Comparison of ENCODE assay signal across 1 cellular context in the genomic region with DNA sequence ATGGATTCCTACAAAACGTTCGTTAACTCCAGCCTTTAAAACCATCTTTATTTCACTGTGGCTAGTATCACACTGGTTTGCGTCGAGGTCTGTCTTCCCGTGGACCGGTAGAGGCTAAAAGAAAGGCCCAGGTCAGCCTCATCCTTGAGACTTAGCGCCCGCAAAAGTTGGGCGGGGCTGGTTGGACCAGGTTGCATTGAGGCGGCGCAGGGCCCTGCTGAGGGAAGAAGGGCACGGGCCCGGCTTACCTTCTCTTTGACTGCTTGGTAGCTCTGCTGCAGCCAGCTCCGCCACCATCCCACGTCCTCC.
TF ChIP-seq lines count a peak whose summit lies in the region.

No MANE protein-coding gene starts in this region.

TF ChIP-seq in GM23338, 12 proteins besides CTCF, POLR2A, EP300 and RAD21 (continued from another document):
- TF ChIP-seq, protein P1, sequence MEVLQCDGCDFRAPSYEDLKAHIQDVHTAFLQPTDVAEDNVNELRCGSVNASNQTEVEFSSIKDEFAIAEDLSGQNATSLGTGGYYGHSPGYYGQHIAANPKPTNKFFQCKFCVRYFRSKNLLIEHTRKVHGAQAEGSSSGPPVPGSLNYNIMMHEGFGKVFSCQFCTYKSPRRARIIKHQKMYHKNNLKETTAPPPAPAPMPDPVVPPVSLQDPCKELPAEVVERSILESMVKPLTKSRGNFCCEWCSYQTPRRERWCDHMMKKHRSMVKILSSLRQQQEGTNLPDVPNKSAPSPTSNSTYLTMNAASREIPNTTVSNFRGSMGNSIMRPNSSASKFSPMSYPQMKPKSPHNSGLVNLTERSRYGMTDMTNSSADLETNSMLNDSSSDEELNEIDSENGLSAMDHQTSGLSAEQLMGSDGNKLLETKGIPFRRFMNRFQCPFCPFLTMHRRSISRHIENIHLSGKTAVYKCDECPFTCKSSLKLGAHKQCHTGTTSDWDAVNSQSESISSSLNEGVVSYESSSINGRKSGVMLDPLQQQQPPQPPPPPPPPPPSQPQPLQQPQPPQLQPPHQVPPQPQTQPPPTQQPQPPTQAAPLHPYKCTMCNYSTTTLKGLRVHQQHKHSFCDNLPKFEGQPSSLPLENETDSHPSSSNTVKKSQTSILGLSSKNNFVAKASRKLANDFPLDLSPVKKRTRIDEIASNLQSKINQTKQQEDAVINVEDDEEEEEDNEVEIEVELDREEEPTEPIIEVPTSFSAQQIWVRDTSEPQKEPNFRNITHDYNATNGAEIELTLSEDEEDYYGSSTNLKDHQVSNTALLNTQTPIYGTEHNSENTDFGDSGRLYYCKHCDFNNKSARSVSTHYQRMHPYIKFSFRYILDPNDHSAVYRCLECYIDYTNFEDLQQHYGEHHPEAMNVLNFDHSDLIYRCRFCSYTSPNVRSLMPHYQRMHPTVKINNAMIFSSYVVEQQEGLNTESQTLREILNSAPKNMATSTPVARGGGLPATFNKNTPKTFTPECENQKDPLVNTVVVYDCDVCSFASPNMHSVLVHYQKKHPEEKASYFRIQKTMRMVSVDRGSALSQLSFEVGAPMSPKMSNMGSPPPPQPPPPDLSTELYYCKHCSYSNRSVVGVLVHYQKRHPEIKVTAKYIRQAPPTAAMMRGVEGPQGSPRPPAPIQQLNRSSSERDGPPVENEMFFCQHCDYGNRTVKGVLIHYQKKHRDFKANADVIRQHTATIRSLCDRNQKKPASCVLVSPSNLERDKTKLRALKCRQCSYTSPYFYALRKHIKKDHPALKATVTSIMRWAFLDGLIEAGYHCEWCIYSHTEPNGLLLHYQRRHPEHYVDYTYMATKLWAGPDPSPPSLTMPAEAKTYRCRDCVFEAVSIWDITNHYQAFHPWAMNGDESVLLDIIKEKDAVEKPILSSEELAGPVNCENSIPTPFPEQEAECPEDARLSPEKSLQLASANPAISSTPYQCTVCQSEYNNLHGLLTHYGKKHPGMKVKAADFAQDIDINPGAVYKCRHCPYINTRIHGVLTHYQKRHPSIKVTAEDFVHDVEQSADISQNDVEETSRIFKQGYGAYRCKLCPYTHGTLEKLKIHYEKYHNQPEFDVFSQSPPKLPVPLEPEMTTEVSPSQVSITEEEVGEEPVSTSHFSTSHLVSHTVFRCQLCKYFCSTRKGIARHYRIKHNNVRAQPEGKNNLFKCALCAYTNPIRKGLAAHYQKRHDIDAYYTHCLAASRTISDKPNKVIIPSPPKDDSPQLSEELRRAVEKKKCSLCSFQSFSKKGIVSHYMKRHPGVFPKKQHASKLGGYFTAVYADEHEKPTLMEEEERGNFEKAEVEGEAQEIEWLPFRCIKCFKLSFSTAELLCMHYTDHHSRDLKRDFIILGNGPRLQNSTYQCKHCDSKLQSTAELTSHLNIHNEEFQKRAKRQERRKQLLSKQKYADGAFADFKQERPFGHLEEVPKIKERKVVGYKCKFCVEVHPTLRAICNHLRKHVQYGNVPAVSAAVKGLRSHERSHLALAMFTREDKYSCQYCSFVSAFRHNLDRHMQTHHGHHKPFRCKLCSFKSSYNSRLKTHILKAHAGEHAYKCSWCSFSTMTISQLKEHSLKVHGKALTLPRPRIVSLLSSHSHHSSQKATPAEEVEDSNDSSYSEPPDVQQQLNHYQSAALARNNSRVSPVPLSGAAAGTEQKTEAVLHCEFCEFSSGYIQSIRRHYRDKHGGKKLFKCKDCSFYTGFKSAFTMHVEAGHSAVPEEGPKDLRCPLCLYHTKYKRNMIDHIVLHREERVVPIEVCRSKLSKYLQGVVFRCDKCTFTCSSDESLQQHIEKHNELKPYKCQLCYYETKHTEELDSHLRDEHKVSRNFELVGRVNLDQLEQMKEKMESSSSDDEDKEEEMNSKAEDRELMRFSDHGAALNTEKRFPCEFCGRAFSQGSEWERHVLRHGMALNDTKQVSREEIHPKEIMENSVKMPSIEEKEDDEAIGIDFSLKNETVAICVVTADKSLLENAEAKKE (CRISPR knock-in tag; IDR thresholded peaks at IDR 0.05): no peak
- TF ChIP-seq, protein P2, sequence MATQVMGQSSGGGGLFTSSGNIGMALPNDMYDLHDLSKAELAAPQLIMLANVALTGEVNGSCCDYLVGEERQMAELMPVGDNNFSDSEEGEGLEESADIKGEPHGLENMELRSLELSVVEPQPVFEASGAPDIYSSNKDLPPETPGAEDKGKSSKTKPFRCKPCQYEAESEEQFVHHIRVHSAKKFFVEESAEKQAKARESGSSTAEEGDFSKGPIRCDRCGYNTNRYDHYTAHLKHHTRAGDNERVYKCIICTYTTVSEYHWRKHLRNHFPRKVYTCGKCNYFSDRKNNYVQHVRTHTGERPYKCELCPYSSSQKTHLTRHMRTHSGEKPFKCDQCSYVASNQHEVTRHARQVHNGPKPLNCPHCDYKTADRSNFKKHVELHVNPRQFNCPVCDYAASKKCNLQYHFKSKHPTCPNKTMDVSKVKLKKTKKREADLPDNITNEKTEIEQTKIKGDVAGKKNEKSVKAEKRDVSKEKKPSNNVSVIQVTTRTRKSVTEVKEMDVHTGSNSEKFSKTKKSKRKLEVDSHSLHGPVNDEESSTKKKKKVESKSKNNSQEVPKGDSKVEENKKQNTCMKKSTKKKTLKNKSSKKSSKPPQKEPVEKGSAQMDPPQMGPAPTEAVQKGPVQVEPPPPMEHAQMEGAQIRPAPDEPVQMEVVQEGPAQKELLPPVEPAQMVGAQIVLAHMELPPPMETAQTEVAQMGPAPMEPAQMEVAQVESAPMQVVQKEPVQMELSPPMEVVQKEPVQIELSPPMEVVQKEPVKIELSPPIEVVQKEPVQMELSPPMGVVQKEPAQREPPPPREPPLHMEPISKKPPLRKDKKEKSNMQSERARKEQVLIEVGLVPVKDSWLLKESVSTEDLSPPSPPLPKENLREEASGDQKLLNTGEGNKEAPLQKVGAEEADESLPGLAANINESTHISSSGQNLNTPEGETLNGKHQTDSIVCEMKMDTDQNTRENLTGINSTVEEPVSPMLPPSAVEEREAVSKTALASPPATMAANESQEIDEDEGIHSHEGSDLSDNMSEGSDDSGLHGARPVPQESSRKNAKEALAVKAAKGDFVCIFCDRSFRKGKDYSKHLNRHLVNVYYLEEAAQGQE (IDR thresholded peaks at IDR 0.05; ENCODE audit: unreplicated experiment): no peak
- TF ChIP-seq ZNF114 (CRISPR knock-in tag; IDR thresholded peaks at IDR 0.05) (no peak), NANOG (IDR thresholded peaks at IDR 0.05; ENCODE audit: borderline replicate concordance) (no peak), CREB1 (CRISPR knock-in tag; IDR thresholded peaks at IDR 0.05; ENCODE audit: low read depth) (no peak)
- TF ChIP-seq, protein P3, sequence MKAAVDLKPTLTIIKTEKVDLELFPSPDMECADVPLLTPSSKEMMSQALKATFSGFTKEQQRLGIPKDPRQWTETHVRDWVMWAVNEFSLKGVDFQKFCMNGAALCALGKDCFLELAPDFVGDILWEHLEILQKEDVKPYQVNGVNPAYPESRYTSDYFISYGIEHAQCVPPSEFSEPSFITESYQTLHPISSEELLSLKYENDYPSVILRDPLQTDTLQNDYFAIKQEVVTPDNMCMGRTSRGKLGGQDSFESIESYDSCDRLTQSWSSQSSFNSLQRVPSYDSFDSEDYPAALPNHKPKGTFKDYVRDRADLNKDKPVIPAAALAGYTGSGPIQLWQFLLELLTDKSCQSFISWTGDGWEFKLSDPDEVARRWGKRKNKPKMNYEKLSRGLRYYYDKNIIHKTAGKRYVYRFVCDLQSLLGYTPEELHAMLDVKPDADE (IDR thresholded peaks at IDR 0.05): no peak
TF ChIP-seq in GM23338: peak in this region for 0.
